In the genomic region with DNA sequence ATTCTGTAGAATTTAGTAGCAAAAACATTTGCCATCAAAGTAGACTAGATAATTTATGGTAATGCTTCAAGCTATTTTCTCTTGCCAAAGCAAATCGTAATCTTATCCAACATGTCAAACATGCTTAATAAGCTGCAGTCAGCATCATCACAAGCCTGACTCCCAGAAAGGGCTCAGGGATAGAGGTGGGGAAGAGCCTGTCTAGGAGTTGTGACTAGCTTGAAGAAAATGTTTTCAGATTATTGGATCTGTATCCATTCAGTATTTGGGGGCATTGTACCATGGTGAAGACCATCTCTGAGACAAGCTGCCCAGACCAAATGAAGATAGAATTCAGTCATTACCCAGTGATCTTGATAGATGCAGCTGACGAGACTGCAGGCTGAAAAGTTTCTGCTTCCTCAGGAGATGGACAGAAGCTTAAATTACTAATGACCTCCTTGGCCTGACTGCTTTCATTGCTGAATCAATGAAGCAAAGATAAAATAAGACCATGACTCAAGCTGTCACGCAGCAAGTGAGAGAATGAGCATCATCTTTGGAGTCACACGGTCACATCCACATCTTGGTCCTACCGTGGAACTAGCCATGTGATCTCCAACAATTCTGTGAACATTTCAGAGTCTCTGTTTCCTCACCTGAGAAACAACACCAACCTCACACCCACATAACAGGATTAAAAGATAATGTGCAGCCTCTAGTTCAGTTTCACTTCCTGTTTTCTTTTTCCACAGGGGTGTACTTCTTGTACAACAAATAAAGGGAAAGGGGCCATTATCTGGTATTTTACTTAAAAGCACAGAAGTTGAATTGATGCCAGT, we compare ENCODE assay signal across 8 cellular contexts. TPM values are rescaled to one million over a fixed set of nuclear protein-coding genes. Genes with fewer than 3 reads are reported as not detected.
DNase-seq lines count a peak whose midpoint lies in the region; ATAC-seq and TF ChIP-seq lines count a peak whose summit lies in the region.

No MANE protein-coding gene starts in this region.

- peak overlapping the region; percentile 43 for H3K27ac ChIP-seq in CD4-positive, alpha-beta memory T cell (ENCODE audit: low read depth, low read length)
- no peak overlapping the region for H3K27ac ChIP-seq in coronary artery
- H3K27ac ChIP-seq in ascending aorta: no peak overlapping the region
- no peak overlapping the region for H3K27ac ChIP-seq in caudate nucleus (ENCODE audit: low read depth, low read length)

- H3K27me3 ChIP-seq in CD4-positive, alpha-beta memory T cell (ENCODE audit: insufficient read depth, low read length): no peaks in the 10 kb centered on the region
- no peaks in the 10 kb centered on the region for H3K27me3 ChIP-seq in ascending aorta

- ATAC-seq in GM19438 (IDR thresholded peaks at IDR 0.05; ENCODE audit: low read depth, unreplicated experiment) (peak; percentile 82), HG03439 (IDR thresholded peaks at IDR 0.05; ENCODE audit: unreplicated experiment) (peak; percentile 94)
- ATAC-seq in activated naive CD4-positive, alpha-beta T cell treated with anti-CD3 and anti-CD28 coated beads, Interleukin-2, amount 50 U/mL, for 72 hours: peak; percentile 83 to 88

- peaks cover 72 to 81% of the 10 kb centered on the region in 2 donors for H3K36me3 Mint-ChIP-seq in CD4-positive, alpha-beta memory T cell
- peaks cover 48 to 63% of the 10 kb centered on the region in 2 donors for H3K36me3 Mint-ChIP-seq in activated naive CD4-positive, alpha-beta T cell treated with anti-CD3 and anti-CD28 coated beads, Interleukin-2, amount 50 U/mL, for 72 hours

- H3K4me1 ChIP-seq in CD4-positive, alpha-beta memory T cell (ENCODE audit: insufficient read depth, low read length): peaks cover 61% of the 10 kb centered on the region
- no peaks in the 10 kb centered on the region for H3K4me1 ChIP-seq in ascending aorta

- intact Hi-C loops in CD4-positive, alpha-beta memory T cell (cut with micrococcal nuclease): loop anchor here (1.0 kb wide), 1 partner anchor 9 kb away; the partner anchor contains the start of gene ERAP2
- intact Hi-C loops in ascending aorta (cut with DNase I): no loop called here

- peak; percentile 55 to 79 (median 69) for DNase-seq in CD4-positive, alpha-beta memory T cell
- no peak for DNase-seq in activated naive CD4-positive, alpha-beta T cell treated with anti-CD3 and anti-CD28 coated beads, Interleukin-2, amount 50 U/mL, for 72 hours (ENCODE audit: low spot score in 2 of 2)
- no peak for DNase-seq in coronary artery (ENCODE audit: low spot score)
- no peak for DNase-seq in ascending aorta (ENCODE audit: low spot score in 2 of 2)
- DNase-seq in caudate nucleus (lab: John Stamatoyannopoulos, UW): no peak
- DNase-seq in NCI-H526 treated with DMSO at 0.1 percent for 48 hours (lab: John Stamatoyannopoulos, UW): no peak

- peak overlapping the region; percentile 8 for H3K4me3 ChIP-seq in CD4-positive, alpha-beta memory T cell (ENCODE audit: low read length in 2 of 2)
- H3K4me3 ChIP-seq in coronary artery (no peak overlapping the region), ascending aorta (no peak overlapping the region)

- no peak for TF ChIP-seq CTCF in coronary artery (IDR thresholded peaks at IDR 0.05)
- no peak for TF ChIP-seq CTCF in ascending aorta (IDR thresholded peaks at IDR 0.05)

- H3K27ac Mint-ChIP-seq in CD4-positive, alpha-beta memory T cell: peak overlapping the region; percentile 77 to 98 (median 96)
- peak overlapping the region; percentile 83 to 85 for H3K27ac Mint-ChIP-seq in activated naive CD4-positive, alpha-beta T cell treated with anti-CD3 and anti-CD28 coated beads, Interleukin-2, amount 50 U/mL, for 72 hours

- H3K4me3 Mint-ChIP-seq in CD4-positive, alpha-beta memory T cell: peak overlapping the region; percentile 55 to 85 (median 70)

- no peaks in the 10 kb centered on the region for H3K9me3 ChIP-seq in CD4-positive, alpha-beta memory T cell (ENCODE audit: control insufficient read depth in 1 of 2, low read length in 2 of 2)
- no peaks in the 10 kb centered on the region for H3K9me3 ChIP-seq in ascending aorta

- POLR2A ChIA-PET in CD4-positive, alpha-beta memory T cell (lab: Charles Lee; ENCODE audit: partially characterized antibody): interaction anchor here (0.8 to 3.1 kb wide), 14 partner anchors 9 to 1063 kb away, joined by 3 to 37 read pairs (median 6); partner anchors contain the start of genes ERAP1, ERAP2, GLRX and LNPEP

- peaks cover 53 to 75% (median 65%) of the 10 kb centered on the region in 4 donors for H3K4me1 Mint-ChIP-seq in CD4-positive, alpha-beta memory T cell

- no peaks in the 10 kb centered on the region for H3K27me3 Mint-ChIP-seq in CD4-positive, alpha-beta memory T cell

- peaks cover 58% of the 10 kb centered on the region for H3K36me3 ChIP-seq in CD4-positive, alpha-beta memory T cell (ENCODE audit: insufficient read depth, low read length)
- peaks cover 0 to 3% of the 10 kb centered on the region in 2 donors for H3K36me3 ChIP-seq in ascending aorta

- no peaks in the 10 kb centered on the region for H3K9me3 Mint-ChIP-seq in CD4-positive, alpha-beta memory T cell
- H3K9me3 Mint-ChIP-seq in activated naive CD4-positive, alpha-beta T cell treated with anti-CD3 and anti-CD28 coated beads, Interleukin-2, amount 50 U/mL, for 72 hours: no peaks in the 10 kb centered on the region

- CTCF ChIA-PET in CD4-positive, alpha-beta memory T cell (lab: Charles Lee; ENCODE audit: partially characterized antibody): interaction anchor here (0.9 to 13.1 kb wide), 8 partner anchors 9 to 276 kb away, joined by 3 to 88 read pairs (median 5); partner anchors contain the start of genes ERAP1, ERAP2 and LNPEP

RNA-seq across cellular contexts. Expression of gene ERAP2, which starts 9.4 kb away (rescaled TPM):
- total RNA-seq in CD4-positive, alpha-beta memory T cell: 100 to 1,000 TPM; 107 to 112 TPM
- 100 to 1,000 TPM in 1 of 2 donors, 1 to 10 TPM in 1; 4.7 to 112 TPM for polyA plus RNA-seq in CD4-positive, alpha-beta memory T cell
- 10 to 100 TPM; 34.4 to 87.8 TPM for total RNA-seq in activated naive CD4-positive, alpha-beta T cell treated with anti-CD3 and anti-CD28 coated beads, Interleukin-2, amount 50 U/mL, for 72 hours
- total RNA-seq in ascending aorta: 20.6 TPM

RNA-seq across cellular contexts. Expression of gene LNPEP, which starts 50.2 kb away (rescaled TPM):
- 10 to 100 TPM; 92.5 to 97.3 TPM for total RNA-seq in CD4-positive, alpha-beta memory T cell
- polyA plus RNA-seq in CD4-positive, alpha-beta memory T cell: 10 to 100 TPM; 23.5 to 38.6 TPM
- 10 to 100 TPM; 60.4 to 64.7 TPM for total RNA-seq in activated naive CD4-positive, alpha-beta T cell treated with anti-CD3 and anti-CD28 coated beads, Interleukin-2, amount 50 U/mL, for 72 hours
- 35.3 TPM for total RNA-seq in ascending aorta

Comparison
In these comparisons a context has a peak if more than half of its experiments do, and no peak if none do; other contexts are left out.
1. DNase-seq: peak in CD4-positive, alpha-beta memory T cell (5 of 5); none in activated naive CD4-positive, alpha-beta T cell treated with anti-CD3 and anti-CD28 coated beads, Interleukin-2, amount 50 U/mL, for 72 hours (0 of 2), coronary artery (single experiment), ascending aorta (0 of 2), caudate nucleus (0 of 61) and NCI-H526 treated with DMSO at 0.1 percent for 48 hours (single experiment).
2. H3K4me3 ChIP-seq: peak in CD4-positive, alpha-beta memory T cell (2 of 2); none in coronary artery (single experiment) and ascending aorta (0 of 2).
3. Peak in every context shown above with its lines, with median percentiles within 50 percentile points of each other: ATAC-seq.